Comparison of ENCODE assay signal across 17 cellular contexts in the genomic region with DNA sequence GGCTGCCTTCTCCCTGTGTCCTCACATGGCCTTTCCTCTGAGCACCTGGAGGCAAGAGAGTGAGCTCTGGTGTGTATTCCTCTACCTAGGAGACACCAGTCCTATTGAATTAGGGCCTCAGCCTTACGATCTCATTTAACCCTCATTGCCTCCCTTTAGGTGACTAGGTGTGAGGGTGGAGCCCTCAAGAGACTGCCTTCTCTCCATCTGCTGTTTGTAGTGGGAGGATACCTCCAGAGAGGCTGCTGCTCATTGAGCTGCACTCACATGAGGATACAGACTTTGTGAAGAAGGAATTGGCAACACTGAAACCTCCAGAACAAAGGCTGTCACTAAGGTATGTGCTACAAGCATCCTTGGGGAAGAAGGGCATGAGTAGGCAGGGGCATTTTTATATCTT. TPM values are rescaled to one million over a fixed set of nuclear protein-coding genes. Genes with fewer than 3 reads are reported as not detected.
DNase-seq lines count a peak whose midpoint lies in the region; ATAC-seq and TF ChIP-seq lines count a peak whose summit lies in the region.
"Had no signal": no experiment of that assay in that cellular context is flagged by ENCODE, and none has a peak within 500 bp of the region (broad histone marks: within the 10 kb centered on the region; RNA-seq: fewer than 3 reads in every experiment).

A gene with protein sequence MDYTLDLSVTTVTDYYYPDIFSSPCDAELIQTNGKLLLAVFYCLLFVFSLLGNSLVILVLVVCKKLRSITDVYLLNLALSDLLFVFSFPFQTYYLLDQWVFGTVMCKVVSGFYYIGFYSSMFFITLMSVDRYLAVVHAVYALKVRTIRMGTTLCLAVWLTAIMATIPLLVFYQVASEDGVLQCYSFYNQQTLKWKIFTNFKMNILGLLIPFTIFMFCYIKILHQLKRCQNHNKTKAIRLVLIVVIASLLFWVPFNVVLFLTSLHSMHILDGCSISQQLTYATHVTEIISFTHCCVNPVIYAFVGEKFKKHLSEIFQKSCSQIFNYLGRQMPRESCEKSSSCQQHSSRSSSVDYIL (plus strand): TSS at position 217 of the 400 bp plus-strand sequence. CDS start 2,623 bp downstream, outside the sequence.

- H3K4me1 ChIP-seq in CD4-positive, CD25-positive, alpha-beta regulatory T cell (ENCODE audit: control insufficient read depth, insufficient read depth, low read length, poor library complexity, severe bottlenecking) = peaks cover 68% of the 10 kb centered on the region
- H3K4me1 ChIP-seq: right atrium auricular region had no signal

- DNase-seq in CD4-positive, CD25-positive, alpha-beta regulatory T cell = peak in 1 of 3 donors; percentile 61
- DNase-seq in CD4-positive, alpha-beta T cell = no peak
- DNase-seq in NCI-H2029 treated with DMSO at 0.1 percent for 48 hours (lab: John Stamatoyannopoulos, UW) = peak; percentile 51
- no peak for DNase-seq in activated T-helper 2 cell treated with anti-CD3 and anti-CD28 coated beads, Interferon-gamma antibody, Interleukin-2, Interleukin-4, amounts not matched to agents 10 μg/mL and 5 μg/mL and 100 μg/mL, durations not matched to agents 14 hours and 24 hours and 36 hours (ENCODE audit: low spot score)
- no peak for DNase-seq in GF-D8 (lab: John Stamatoyannopoulos, UW)
- DNase-seq in SK-N-DZ (ENCODE audit: low spot score) = no peak
- no peak for DNase-seq in activated naive CD4-positive, alpha-beta T cell treated with Interleukin-2 at 50 U/mL for 16 hours
- DNase-seq: caudate nucleus; DMS79 treated with DMSO at 0.1 percent for 48 hours; effector memory CD8-positive, alpha-beta T cell; hippocampal formation; MM.1S; NCI-H2081 had no signal

- H3K36me3 Mint-ChIP-seq in CD4-positive, CD25-positive, alpha-beta regulatory T cell = peaks cover 9% of the 10 kb centered on the region
- H3K36me3 Mint-ChIP-seq in CD4-positive, alpha-beta T cell (ENCODE audit: low read depth) = no peaks in the 10 kb centered on the region
- H3K36me3 Mint-ChIP-seq in activated T-helper 2 cell treated with anti-CD3 and anti-CD28 coated beads, Interferon-gamma antibody, Interleukin-2, Interleukin-4, amounts not matched to agents 10 μg/mL and 5 μg/mL and 100 μg/mL, durations not matched to agents 14 hours and 24 hours and 36 hours (ENCODE audit: low read depth) = peaks cover 19% of the 10 kb centered on the region

- POLR2A ChIA-PET in CD4-positive, alpha-beta T cell (lab: Charles Lee) = no interaction called here

- H3K27me3 ChIP-seq in CD4-positive, CD25-positive, alpha-beta regulatory T cell (ENCODE audit: control insufficient read depth, insufficient read depth, low read length) = no peaks in the 10 kb centered on the region
- H3K27me3 ChIP-seq in CD4-positive, alpha-beta T cell (ENCODE audit: control insufficient read depth, insufficient read depth, low read length) = no peaks in the 10 kb centered on the region
- H3K27me3 ChIP-seq: right atrium auricular region had no signal

- H3K27ac Mint-ChIP-seq in CD4-positive, CD25-positive, alpha-beta regulatory T cell = peak within 1 kb of the TSS; percentile 88 to 93 (median 90)
- peak within 1 kb of the TSS; percentile 42 for H3K27ac Mint-ChIP-seq in CD4-positive, alpha-beta T cell
- peak within 1 kb of the TSS; percentile 80 for H3K27ac Mint-ChIP-seq in activated T-helper 2 cell treated with anti-CD3 and anti-CD28 coated beads, Interferon-gamma antibody, Interleukin-2, Interleukin-4, amounts not matched to agents 10 μg/mL and 5 μg/mL and 100 μg/mL, durations not matched to agents 14 hours and 24 hours and 36 hours
- H3K27ac Mint-ChIP-seq: effector memory CD8-positive, alpha-beta T cell had no signal

- peak within 1 kb of the TSS; percentile 88 for H3K27ac ChIP-seq in CD4-positive, CD25-positive, alpha-beta regulatory T cell (ENCODE audit: insufficient read depth, low read length, poor library complexity, severe bottlenecking)
- H3K27ac ChIP-seq in CD4-positive, alpha-beta T cell (ENCODE audit: low read depth, low read length) = no peak within 1 kb of the TSS
- H3K27ac ChIP-seq: right atrium auricular region had no signal

- CTCF ChIA-PET in CD4-positive, alpha-beta T cell (lab: Charles Lee) = no interaction called here

- ATAC-seq in CD4-positive, CD25-positive, alpha-beta regulatory T cell (ENCODE audit: low read depth in 2 of 2) = peak; percentile 60 to 61
- ATAC-seq in CD4-positive, alpha-beta T cell (ENCODE audit: poor library complexity) = peak; percentile 60
- ATAC-seq: activated naive CD4-positive, alpha-beta T cell treated with anti-CD3 and anti-CD28 coated beads, Interleukin-2, amount 50 U/mL, for 72 hours; effector memory CD8-positive, alpha-beta T cell; Right ventricle myocardium inferior had no signal

- peak within 1 kb of the TSS; percentile 90 to 95 (median 93) for H3K4me3 Mint-ChIP-seq in CD4-positive, CD25-positive, alpha-beta regulatory T cell
- H3K4me3 Mint-ChIP-seq in CD4-positive, alpha-beta T cell = peak within 1 kb of the TSS; percentile 66
- H3K4me3 Mint-ChIP-seq in activated T-helper 2 cell treated with anti-CD3 and anti-CD28 coated beads, Interferon-gamma antibody, Interleukin-2, Interleukin-4, amounts not matched to agents 10 μg/mL and 5 μg/mL and 100 μg/mL, durations not matched to agents 14 hours and 24 hours and 36 hours (ENCODE audit: low read depth) = peak within 1 kb of the TSS; percentile 77
- H3K4me3 Mint-ChIP-seq: effector memory CD8-positive, alpha-beta T cell had no signal

- H3K9me3 ChIP-seq in CD4-positive, CD25-positive, alpha-beta regulatory T cell (ENCODE audit: control insufficient read depth in 2 of 2, low read length in 2 of 2) = no peaks in the 10 kb centered on the region
- H3K9me3 ChIP-seq in CD4-positive, alpha-beta T cell (ENCODE audit: control insufficient read depth, low read length) = no peaks in the 10 kb centered on the region
- H3K9me3 ChIP-seq: right atrium auricular region had no signal

- H3K27me3 Mint-ChIP-seq in CD4-positive, CD25-positive, alpha-beta regulatory T cell = no peaks in the 10 kb centered on the region
- H3K27me3 Mint-ChIP-seq in CD4-positive, alpha-beta T cell = no peaks in the 10 kb centered on the region
- H3K27me3 Mint-ChIP-seq in activated T-helper 2 cell treated with anti-CD3 and anti-CD28 coated beads, Interferon-gamma antibody, Interleukin-2, Interleukin-4, amounts not matched to agents 10 μg/mL and 5 μg/mL and 100 μg/mL, durations not matched to agents 14 hours and 24 hours and 36 hours (ENCODE audit: low read depth) = no peaks in the 10 kb centered on the region

- peaks cover 46 to 79% (median 60%) of the 10 kb centered on the region in 4 donors for H3K4me1 Mint-ChIP-seq in CD4-positive, CD25-positive, alpha-beta regulatory T cell
- H3K4me1 Mint-ChIP-seq in CD4-positive, alpha-beta T cell (ENCODE audit: low read depth) = peaks cover 22% of the 10 kb centered on the region
- peaks cover 63% of the 10 kb centered on the region for H3K4me1 Mint-ChIP-seq in activated T-helper 2 cell treated with anti-CD3 and anti-CD28 coated beads, Interferon-gamma antibody, Interleukin-2, Interleukin-4, amounts not matched to agents 10 μg/mL and 5 μg/mL and 100 μg/mL, durations not matched to agents 14 hours and 24 hours and 36 hours (ENCODE audit: low read depth)

- intact Hi-C loops in CD4-positive, alpha-beta T cell (cut with DNase I, micrococcal nuclease) = no loop called here
- intact Hi-C loops in activated T-helper 2 cell treated with anti-CD3 and anti-CD28 coated beads, Interferon-gamma antibody, Interleukin-2, Interleukin-4, amounts not matched to agents 10 μg/mL and 5 μg/mL and 100 μg/mL, durations not matched to agents 14 hours and 24 hours and 36 hours (cut with micrococcal nuclease) = loop anchor here (5.0 kb wide), 1 partner anchor 72 kb away; no protein-coding TSS in a partner anchor

- peaks cover 0 to 4% (median 0%) of the 10 kb centered on the region in 7 donors for H3K9me3 Mint-ChIP-seq in CD4-positive, CD25-positive, alpha-beta regulatory T cell
- no peaks in the 10 kb centered on the region for H3K9me3 Mint-ChIP-seq in CD4-positive, alpha-beta T cell
- H3K9me3 Mint-ChIP-seq in activated T-helper 2 cell treated with anti-CD3 and anti-CD28 coated beads, Interferon-gamma antibody, Interleukin-2, Interleukin-4, amounts not matched to agents 10 μg/mL and 5 μg/mL and 100 μg/mL, durations not matched to agents 14 hours and 24 hours and 36 hours = no peaks in the 10 kb centered on the region
- H3K9me3 Mint-ChIP-seq: activated naive CD4-positive, alpha-beta T cell treated with anti-CD3 and anti-CD28 coated beads, Interleukin-2, amount 50 U/mL, for 72 hours; effector memory CD8-positive, alpha-beta T cell had no signal

- peak within 1 kb of the TSS; percentile 92 for H3K4me3 ChIP-seq in CD4-positive, CD25-positive, alpha-beta regulatory T cell (ENCODE audit: low read depth, low read length)
- H3K4me3 ChIP-seq: right atrium auricular region had no signal

- no peak for TF ChIP-seq CTCF in CD4-positive, alpha-beta T cell (IDR thresholded peaks at IDR 0.05)

- peaks cover 12% of the 10 kb centered on the region for H3K36me3 ChIP-seq in CD4-positive, CD25-positive, alpha-beta regulatory T cell (ENCODE audit: control insufficient read depth, insufficient read depth, low read length)
- H3K36me3 ChIP-seq: right atrium auricular region had no signal

RNA-seq across cellular contexts. Expression of the gene that starts here (rescaled TPM):
- 87.2 TPM for total RNA-seq in CD4-positive, CD25-positive, alpha-beta regulatory T cell
- polyA plus RNA-seq in CD4-positive, CD25-positive, alpha-beta regulatory T cell = 10 to 100 TPM; 33.6 to 61.6 (median 52.1) TPM
- 1 to 10 TPM; 1.3 to 2.1 TPM for total RNA-seq in CD4-positive, alpha-beta T cell
- total RNA-seq in activated T-helper 2 cell treated with anti-CD3 and anti-CD28 coated beads, Interferon-gamma antibody, Interleukin-2, Interleukin-4, amounts not matched to agents 10 μg/mL and 5 μg/mL and 100 μg/mL, durations not matched to agents 14 hours and 24 hours and 36 hours = 11.3 and 12.2 TPM in 2 replicates
- not detected in 2 replicates for polyA plus RNA-seq in SK-N-DZ (2014; cell fraction: cytosol; rRNA removed)
- not detected in 2 replicates for polyA plus RNA-seq in SK-N-DZ (2014; cell fraction: nucleus; rRNA removed)
- total RNA-seq: right atrium auricular region, Right ventricle myocardium inferior had no signal
- polyA plus RNA-seq: BJ had no signal
